Comparison of ENCODE assay signal across 17 cellular contexts in genomic region chr7:12090757-12091134, GRCh38.
A peak's percentile ranks its signal among the peaks of the same experiment; 100 is the strongest.
DNase-seq lines count a peak whose midpoint lies in the region; ATAC-seq and TF ChIP-seq lines count a peak whose summit lies in the region.
"Had no signal": no experiment of that assay in that cellular context is flagged by ENCODE, and none has a peak within 500 bp of the region (broad histone marks: within the 10 kb centered on the region; RNA-seq: fewer than 3 reads in every experiment).

No MANE protein-coding gene starts in this region.

- no peak for TF ChIP-seq POLR2A in stomach (IDR thresholded peaks at IDR 0.05)

- peak; percentile 13 for DNase-seq in NCI-H146 treated with DMSO at 0.1 percent for 48 hours (lab: John Stamatoyannopoulos, UW; ENCODE audit: unreplicated experiment)
- DNase-seq in mucosa of descending colon, result peak in 1 of 3 donors; percentile 33
- DNase-seq in upper lobe of right lung, result peak; percentile 41
- no peak for DNase-seq in DMS53 treated with DMSO at 0.1 percent for 48 hours (lab: John Stamatoyannopoulos, UW; ENCODE audit: unreplicated experiment)
- no peak for DNase-seq in stomach
- no peak for DNase-seq in NCI-H69 (lab: John Stamatoyannopoulos, UW)
- DNase-seq: COR-L47, DMS153, EL, HCEC 1CT, IMR-90, Kasumi-1, MM.1S, NCI-H1105, NCI-H1930 had no signal

- H3K27ac ChIP-seq in upper lobe of right lung (no peak overlapping the region), stomach (no peak overlapping the region)

- H3K9me3 ChIP-seq in mucosa of descending colon (no peaks in the 10 kb centered on the region), upper lobe of right lung (no peaks in the 10 kb centered on the region), stomach (peaks cover 0 to 7% (median 0%) of the 10 kb centered on the region in 4 donors)

- no peaks in the 10 kb centered on the region for H3K36me3 ChIP-seq in mucosa of descending colon (ENCODE audit: low read depth)
- no peaks in the 10 kb centered on the region for H3K36me3 ChIP-seq in upper lobe of right lung
- no peaks in the 10 kb centered on the region for H3K36me3 ChIP-seq in stomach

- H3K27me3 ChIP-seq in upper lobe of right lung (no peaks in the 10 kb centered on the region), stomach (no peaks in the 10 kb centered on the region)

- H3K4me3 ChIP-seq in mucosa of descending colon (no peak overlapping the region), upper lobe of right lung (no peak overlapping the region), stomach (no peak overlapping the region)

- peaks cover 13% of the 10 kb centered on the region for H3K4me1 Mint-ChIP-seq in brain

- intact Hi-C loops in mucosa of descending colon (cut with DNase I, micrococcal nuclease) (no loop called here), upper lobe of right lung (cut with DNase I) (no loop called here), stomach (cut with DNase I; ENCODE audit: low total_unique reads) (no loop called here)

- H3K4me3 Mint-ChIP-seq in brain, result no peak overlapping the region

- ATAC-seq in mucosa of descending colon, result peak; percentile 36
- peak; percentile 25 for ATAC-seq in upper lobe of right lung
- ATAC-seq: Right ventricle myocardium inferior had no signal

- 71 to 88% (median 77%) methylated on average over 1 to 5 of the region's 5 CpGs for WGBS in stomach, 5 donors

- H3K9me3 Mint-ChIP-seq in brain, result peaks cover 3 to 10% (median 8%) of the 10 kb centered on the region in 5 experiments

- no peaks in the 10 kb centered on the region for H3K27me3 Mint-ChIP-seq in brain

- no peak for TF ChIP-seq EP300 in stomach (IDR thresholded peaks at IDR 0.05)

- H3K36me3 Mint-ChIP-seq in brain, result no peaks in the 10 kb centered on the region

- peak overlapping the region in 3 of 5 experiments; percentile 12 to 39 (median 35) for H3K27ac Mint-ChIP-seq in brain

- TF ChIP-seq CTCF in brain (conservative IDR thresholded peaks at IDR 0.05) (no peak), mucosa of descending colon (IDR thresholded peaks at IDR 0.05) (no peak), upper lobe of right lung (IDR thresholded peaks at IDR 0.05) (no peak), stomach (IDR thresholded peaks at IDR 0.05) (no peak)

- no peaks in the 10 kb centered on the region for H3K4me1 ChIP-seq in mucosa of descending colon (ENCODE audit: low read depth)
- H3K4me1 ChIP-seq in upper lobe of right lung, result no peaks in the 10 kb centered on the region
- no peaks in the 10 kb centered on the region for H3K4me1 ChIP-seq in stomach

Comparison
In these comparisons a context has a peak if more than half of its experiments do, and no peak if none do; other contexts are left out.
1. DNase-seq: peak in NCI-H146 treated with DMSO at 0.1 percent for 48 hours (single experiment) and upper lobe of right lung (single experiment); none in DMS53 treated with DMSO at 0.1 percent for 48 hours (single experiment), stomach (single experiment) and NCI-H69 (single experiment).